In the genomic region with DNA sequence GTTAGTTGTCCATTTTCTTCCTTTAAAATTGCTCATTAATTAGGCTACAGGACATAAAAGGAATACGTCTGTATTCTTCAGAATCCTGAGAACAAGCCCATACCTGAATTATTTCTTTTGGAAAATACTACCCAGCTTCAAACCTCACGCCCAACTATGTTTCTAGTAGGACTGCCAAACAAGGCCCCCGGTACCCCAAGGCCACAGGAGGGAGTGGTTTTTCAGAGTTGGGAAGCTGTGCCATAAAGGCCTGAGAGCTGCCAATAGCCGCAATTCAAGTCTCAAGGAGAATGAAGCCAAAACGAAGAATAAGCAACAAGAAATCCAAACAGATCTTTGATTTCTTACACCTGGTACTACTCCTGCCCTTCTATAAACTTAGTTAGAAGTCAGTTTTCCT, we compare ENCODE assay signal across 1 cellular context.
TF ChIP-seq lines count a peak whose summit lies in the region.

No MANE protein-coding gene starts in this region.

TF ChIP-seq in GM23338, 12 proteins besides CTCF, POLR2A, EP300 and RAD21:
- TF ChIP-seq, protein P1, sequence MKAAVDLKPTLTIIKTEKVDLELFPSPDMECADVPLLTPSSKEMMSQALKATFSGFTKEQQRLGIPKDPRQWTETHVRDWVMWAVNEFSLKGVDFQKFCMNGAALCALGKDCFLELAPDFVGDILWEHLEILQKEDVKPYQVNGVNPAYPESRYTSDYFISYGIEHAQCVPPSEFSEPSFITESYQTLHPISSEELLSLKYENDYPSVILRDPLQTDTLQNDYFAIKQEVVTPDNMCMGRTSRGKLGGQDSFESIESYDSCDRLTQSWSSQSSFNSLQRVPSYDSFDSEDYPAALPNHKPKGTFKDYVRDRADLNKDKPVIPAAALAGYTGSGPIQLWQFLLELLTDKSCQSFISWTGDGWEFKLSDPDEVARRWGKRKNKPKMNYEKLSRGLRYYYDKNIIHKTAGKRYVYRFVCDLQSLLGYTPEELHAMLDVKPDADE (IDR thresholded peaks at IDR 0.05) = no peak
TF ChIP-seq in GM23338: peak in this region for 0.
